Comparison of ENCODE assay signal across 30 cellular contexts in the genomic region with DNA sequence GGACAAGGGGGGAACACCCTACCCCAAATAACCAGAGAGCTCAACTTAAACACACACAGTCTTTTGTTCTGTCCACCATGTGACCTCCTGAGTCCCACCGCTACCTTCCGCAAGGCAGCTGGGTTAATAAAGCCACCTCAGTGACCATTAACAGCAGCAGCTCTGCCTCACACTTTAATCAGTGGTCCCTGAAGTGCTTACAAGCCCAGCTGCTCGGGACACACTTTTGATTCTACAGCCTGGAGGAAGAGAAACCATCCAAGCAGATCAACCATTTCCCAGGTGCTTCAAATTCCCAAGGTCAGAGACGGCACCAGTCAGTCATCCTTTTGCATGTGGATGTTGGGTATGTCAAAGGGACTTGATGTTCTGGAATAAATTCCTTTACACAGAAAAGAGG.
A peak's percentile ranks its signal among the peaks of the same experiment; 100 is the strongest.
DNase-seq lines count a peak whose midpoint lies in the region; ATAC-seq and TF ChIP-seq lines count a peak whose summit lies in the region.
"Had no signal": no experiment of that assay in that cellular context is flagged by ENCODE, and none has a peak within 500 bp of the region (broad histone marks: within the 10 kb centered on the region; RNA-seq: fewer than 3 reads in every experiment).

No MANE protein-coding gene starts in this region.

- no peak overlapping the region for H4K91ac ChIP-seq in IMR-90 (ENCODE audit: insufficient read depth, low read depth, low read length)

- TF ChIP-seq CTCF in IMR-90 (conservative IDR thresholded peaks at IDR 0.05; ENCODE audit: low read depth, low read length) (no peak), coronary artery (IDR thresholded peaks at IDR 0.05) (no peak), nephron (IDR thresholded peaks at IDR 0.05; ENCODE audit: unreplicated experiment in 3 of 3) (no peak)

- no peak overlapping the region for H2AFZ ChIP-seq in IMR-90 (replicated peaks; ENCODE audit: low read length, poor library complexity)

- dilution Hi-C loops in IMR-90 (cut with HindIII; ENCODE audit: low sequenced_read_pairs, unreplicated experiment), result no loop called here

- H3K9me1 ChIP-seq in IMR-90 (ENCODE audit: insufficient read depth, low read length), result peaks cover 13% of the 10 kb centered on the region

- H3K4me1 ChIP-seq in BLaER1, result peaks cover 54% of the 10 kb centered on the region
- peaks cover 5% of the 10 kb centered on the region for H3K4me1 ChIP-seq in IMR-90 (ENCODE audit: control insufficient read depth, insufficient read depth, low read length)
- H3K4me1 ChIP-seq: sigmoid colon, SJCRH30 had no signal

- in situ Hi-C loops in IMR-90 (cut with MboI; ENCODE audit: low sequenced_read_pairs), result no loop called here

- H3K18ac ChIP-seq in IMR-90 (ENCODE audit: low read depth, low read length), result no peak overlapping the region

- H3K23ac ChIP-seq in IMR-90 (ENCODE audit: low read depth, low read length), result no peak overlapping the region

- H3K36me3 ChIP-seq in BLaER1, result no peaks in the 10 kb centered on the region
- H3K36me3 ChIP-seq in IMR-90 (ENCODE audit: control insufficient read depth, insufficient read depth, low read length), result no peaks in the 10 kb centered on the region
- H3K36me3 ChIP-seq: brain microvascular endothelial cell, MG63, sigmoid colon, SJCRH30 had no signal

- H3K9me3 ChIP-seq in BLaER1, result peaks cover 7% of the 10 kb centered on the region; the same call in 1 of the 2 replicates
- no peaks in the 10 kb centered on the region for H3K9me3 ChIP-seq in IMR-90 (ENCODE audit: control insufficient read depth, insufficient read depth, low read length)
- H3K9me3 ChIP-seq: A549, MG63, sigmoid colon, SJCRH30 had no signal

- H3K4me2 ChIP-seq in BLaER1 (peak overlapping the region; percentile 47), IMR-90 (ENCODE audit: low read depth, low read length) (no peak overlapping the region)
- H3K4me2 ChIP-seq: A549, KMS-11 had no signal

- WGBS in IMR-90 (ENCODE audit: extremely low coverage in 2 of 2, insufficient read length in 1 of 2), 2 experiments, result no CpG with 5 or more reads among the region's 4 CpGs

- POLR2A ChIA-PET in IMR-90 (lab: Charles Lee; ENCODE audit: unreplicated experiment), result no interaction called here

- H3K4me1 Mint-ChIP-seq in nephron, result peaks cover 50% of the 10 kb centered on the region
- H3K4me1 Mint-ChIP-seq: immature natural killer cell; memory B cell; stimulated activated effector memory CD8-positive, alpha-beta T cell treated with anti-CD3 and anti-CD28 coated beads, Interleukin-12 subunit alpha, Interleukin-12 subunit beta, amount 100 ng/mL, for 72 hours had no signal

- no peak overlapping the region for H4K8ac ChIP-seq in IMR-90 (ENCODE audit: low read depth in 2 of 2, low read length in 2 of 2)

- no peaks in the 10 kb centered on the region for H3K36me3 Mint-ChIP-seq in nephron (ENCODE audit: low read depth)
- H3K36me3 Mint-ChIP-seq: activated naive CD4-positive, alpha-beta T cell treated with anti-CD3 and anti-CD28 coated beads, Interleukin-2, amount 50 U/mL, for 24 hours; immature natural killer cell; memory B cell; stimulated activated effector memory CD8-positive, alpha-beta T cell treated with anti-CD3 and anti-CD28 coated beads, Interleukin-12 subunit alpha, Interleukin-12 subunit beta, amount 100 ng/mL, for 72 hours had no signal

- H3K27me3 ChIP-seq in BLaER1 (no peaks in the 10 kb centered on the region), IMR-90 (ENCODE audit: control insufficient read depth, insufficient read depth, low read length) (no peaks in the 10 kb centered on the region)
- H3K27me3 ChIP-seq: brain microvascular endothelial cell, MG63, SJCRH30 had no signal

- H3K4ac ChIP-seq in IMR-90 (ENCODE audit: low read depth, low read length), result no peak overlapping the region

- CTCF ChIA-PET in IMR-90 (lab: Yijun Ruan, JAX), result interaction anchor here (1.1 kb wide), 1 partner anchor 31 kb away, joined by 5 read pairs; no protein-coding TSS in a partner anchor

- no peak overlapping the region for H2AK9ac ChIP-seq in IMR-90 (replicated peaks; ENCODE audit: low read depth, low read length, poor library complexity)

- H4K20me1 ChIP-seq in BLaER1 (no peaks in the 10 kb centered on the region), IMR-90 (ENCODE audit: insufficient read depth, low read length) (no peaks in the 10 kb centered on the region)

- no peak for TF ChIP-seq POLR2A in IMR-90 (IDR thresholded peaks at IDR 0.05; ENCODE audit: low read depth, low read length)

- no peaks in the 10 kb centered on the region for H3K79me1 ChIP-seq in IMR-90 (ENCODE audit: low read depth in 1 of 2, low read length in 2 of 2)

- H3K56ac ChIP-seq in IMR-90 (ENCODE audit: extremely low read depth, insufficient read depth, low read length), result no peak overlapping the region

- 0 out of 2 replicates have a peak overlapping the region, but pooled peaks have one; percentile 20 for H3K14ac ChIP-seq in IMR-90 (replicated peaks; ENCODE audit: low read depth, low read length)

- H3K4me3 ChIP-seq in BLaER1 (no peak overlapping the region), IMR-90 (ENCODE audit: insufficient read depth, low read depth, low read length) (no peak overlapping the region), coronary artery (no peak overlapping the region)
- H3K4me3 ChIP-seq: A549, MG63, sigmoid colon, SJCRH30 had no signal

- H2BK20ac ChIP-seq in IMR-90 (ENCODE audit: low read depth, low read length), result no peak overlapping the region; the same call in 1 of the 2 replicates

- peak overlapping the region; percentile 90 to 98 (median 95) for H3K27ac Mint-ChIP-seq in nephron
- H3K27ac Mint-ChIP-seq: activated CD4-positive, alpha-beta T cell treated with anti-CD3 and anti-CD28 coated beads, Interleukin-2, amount 10 ng/mL, durations not matched to agents 7 days and 5 days; activated naive CD4-positive, alpha-beta T cell treated with anti-CD3 and anti-CD28 coated beads, Interleukin-2, amount 50 U/mL, for 24 hours; CD4-positive, alpha-beta T cell; immature natural killer cell; memory B cell; progenitor cell of endocrine pancreas; stimulated activated effector memory CD8-positive, alpha-beta T cell treated with anti-CD3 and anti-CD28 coated beads, Interleukin-12 subunit alpha, Interleukin-12 subunit beta, amount 100 ng/mL, for 72 hours had no signal

- intact Hi-C loops in IMR-90 (cut with micrococcal nuclease), result no loop called here

- ATAC-seq in IMR-90 (ENCODE audit: low read depth) (no peak), HG03159 (IDR thresholded peaks at IDR 0.05; ENCODE audit: unreplicated experiment) (no peak)
- ATAC-seq: A549; Panc1; stimulated activated effector memory CD8-positive, alpha-beta T cell treated with anti-CD3 and anti-CD28 coated beads, Interleukin-12 subunit alpha, Interleukin-12 subunit beta, amount 100 ng/mL, for 72 hours had no signal

- no peak overlapping the region for H4K5ac ChIP-seq in IMR-90 (ENCODE audit: low read depth, low read length)

- no TSS peak for BruUV-seq in IMR-90 (replicated peaks; lab: Mats Ljungman, UMichigan)

- no peak overlapping the region for H3K4me3 Mint-ChIP-seq in nephron
- H3K4me3 Mint-ChIP-seq: activated CD4-positive, alpha-beta T cell treated with anti-CD3 and anti-CD28 coated beads, Interleukin-2, amount 10 ng/mL, durations not matched to agents 7 days and 5 days; activated naive CD4-positive, alpha-beta T cell treated with anti-CD3 and anti-CD28 coated beads, Interleukin-2, amount 50 U/mL, for 24 hours; CD4-positive, alpha-beta T cell; immature natural killer cell; memory B cell; stimulated activated effector memory CD8-positive, alpha-beta T cell treated with anti-CD3 and anti-CD28 coated beads, Interleukin-12 subunit alpha, Interleukin-12 subunit beta, amount 100 ng/mL, for 72 hours had no signal

- no peak overlapping the region for H3K9ac ChIP-seq in BLaER1
- H3K9ac ChIP-seq in IMR-90 (ENCODE audit: low read depth, low read length), result no peak overlapping the region
- H3K9ac ChIP-seq: KMS-11 had no signal

- H3K27ac ChIP-seq in BLaER1 (no peak overlapping the region), IMR-90 (ENCODE audit: insufficient read depth, low read length) (no peak overlapping the region), coronary artery (no peak overlapping the region)
- H3K27ac ChIP-seq: brain microvascular endothelial cell, KMS-11, sigmoid colon, SJCRH30 had no signal

- H2BK15ac ChIP-seq in IMR-90 (ENCODE audit: low read depth, low read length), result no peak overlapping the region; the same call in 2 of the 3 replicates

- peaks cover 6% of the 10 kb centered on the region for H3K27me3 Mint-ChIP-seq in nephron (ENCODE audit: low read depth)
- H3K27me3 Mint-ChIP-seq: activated CD4-positive, alpha-beta T cell treated with anti-CD3 and anti-CD28 coated beads, Interleukin-2, amount 10 ng/mL, durations not matched to agents 7 days and 5 days; activated naive CD4-positive, alpha-beta T cell treated with anti-CD3 and anti-CD28 coated beads, Interleukin-2, amount 50 U/mL, for 24 hours; CD4-positive, alpha-beta T cell had no signal

- H2BK120ac ChIP-seq in IMR-90 (ENCODE audit: low read depth, low read length), result no peak overlapping the region

- H3K9me3 Mint-ChIP-seq in nephron, result no peaks in the 10 kb centered on the region
- H3K9me3 Mint-ChIP-seq: activated CD4-positive, alpha-beta T cell treated with anti-CD3 and anti-CD28 coated beads, Interleukin-2, amount 10 ng/mL, durations not matched to agents 7 days and 5 days; activated naive CD4-positive, alpha-beta T cell treated with anti-CD3 and anti-CD28 coated beads, Interleukin-2, amount 50 U/mL, for 24 hours; CD4-positive, alpha-beta T cell; immature natural killer cell; memory B cell; stimulated activated effector memory CD8-positive, alpha-beta T cell treated with anti-CD3 and anti-CD28 coated beads, Interleukin-12 subunit alpha, Interleukin-12 subunit beta, amount 100 ng/mL, for 72 hours had no signal

- no peak overlapping the region; the same call in 1 of the 2 replicates for H2AK5ac ChIP-seq in IMR-90 (ENCODE audit: low read depth, low read length)

- TF ChIP-seq RAD21 in IMR-90 (IDR thresholded peaks at IDR 0.05; ENCODE audit: low read length), result no peak

- H2BK5ac ChIP-seq in IMR-90 (ENCODE audit: low read depth, low read length, poor library complexity, severe bottlenecking), result no peak overlapping the region

- DNase-seq in IMR-90 (no peak), coronary artery (ENCODE audit: low spot score) (peak; percentile 19), DMS53 (lab: John Stamatoyannopoulos, UW) (no peak), nucleus accumbens (lab: John Stamatoyannopoulos, UW) (no peak), medulla oblongata (ENCODE audit: extremely low spot score) (no peak)
- DNase-seq: activated CD4-positive, alpha-beta T cell treated with anti-CD3 and anti-CD28 coated beads, Interleukin-2, amount 10 ng/mL, durations not matched to agents 7 days and 5 days; brain microvascular endothelial cell; CD4-positive, alpha-beta T cell; cerebellar nuclear complex; H7; immature natural killer cell; NCI-H1436; NCI-H2081 treated with DMSO at 0.1 percent for 48 hours; NCI-H2227 treated with DMSO at 0.1 percent for 48 hours; NCI-H526; sigmoid colon; SJCRH30; SW 1271; T-helper 9 cell had no signal

TF ChIP-seq in IMR-90, 13 proteins besides CTCF, POLR2A, EP300 and RAD21 (continues in another document):
- TF ChIP-seq FOS (IDR thresholded peaks at IDR 0.05; ENCODE audit: low read depth, low read length) (no peak), NFE2L2 (IDR thresholded peaks at IDR 0.05; ENCODE audit: low read depth, low read length) (no peak), RCOR1 (IDR thresholded peaks at IDR 0.05; ENCODE audit: insufficient replicate concordance, low read length) (no peak), SMC3 (IDR thresholded peaks at IDR 0.05; ENCODE audit: low read depth, low read length) (no peak)
